Comparison of ENCODE assay signal across 8 cellular contexts in the genomic region with DNA sequence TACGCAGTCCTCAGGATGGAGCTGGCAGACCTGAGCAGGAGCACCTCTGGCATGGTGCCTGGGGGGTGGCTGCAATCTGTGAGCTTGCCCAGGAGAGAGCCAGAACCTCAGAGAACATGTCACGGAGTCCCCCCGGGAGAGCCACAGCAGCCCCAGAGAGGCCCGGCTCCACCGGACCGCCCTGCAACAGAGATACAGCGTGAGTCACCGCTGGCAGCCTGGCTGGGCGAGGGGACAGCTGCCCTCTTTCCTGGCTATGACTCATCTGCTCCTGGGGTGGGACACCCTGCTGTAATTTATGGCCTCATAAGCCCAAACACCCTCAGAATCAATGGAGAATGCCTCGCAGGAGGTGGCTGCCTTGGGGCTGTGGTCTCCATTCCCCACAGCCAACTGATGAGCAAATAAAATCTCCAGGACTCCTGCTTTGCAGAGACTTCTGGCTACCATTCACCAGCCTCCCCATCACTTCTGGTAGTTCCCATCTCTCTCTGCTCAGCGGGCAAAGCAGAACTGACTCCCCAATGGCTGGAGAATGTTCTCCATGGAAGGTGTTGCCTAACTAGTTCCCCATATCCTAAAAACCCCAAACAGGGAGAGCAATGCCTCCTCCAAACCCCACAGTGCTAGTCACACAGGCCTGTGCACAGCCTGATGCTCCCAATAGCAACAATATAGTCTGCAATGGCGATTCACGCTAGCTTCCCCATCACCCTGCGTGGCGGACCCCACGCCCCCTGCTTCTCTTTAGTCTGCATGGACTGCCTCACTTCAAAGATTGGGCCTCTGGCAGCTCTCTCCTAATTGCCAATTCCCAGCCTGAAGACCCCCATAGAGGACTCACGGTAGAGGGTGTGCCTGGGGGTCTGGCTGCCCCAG. TPM values are rescaled to one million over a fixed set of nuclear protein-coding genes. Genes with fewer than 3 reads are reported as not detected.
DNase-seq lines count a peak whose midpoint lies in the region; ATAC-seq and TF ChIP-seq lines count a peak whose summit lies in the region.

No MANE protein-coding gene starts in this region.

- ATAC-seq in HG02885 (IDR thresholded peaks at IDR 0.05; ENCODE audit: poor library complexity, unreplicated experiment) (no peak), HG03175 (IDR thresholded peaks at IDR 0.05; ENCODE audit: unreplicated experiment) (no peak)

- H3K4me1 ChIP-seq in esophagus squamous epithelium: peaks cover 39 to 89% (median 58%) of the 10 kb centered on the region in 3 donors
- no peaks in the 10 kb centered on the region for H3K4me1 ChIP-seq in effector memory CD4-positive, alpha-beta T cell (ENCODE audit: control insufficient read depth, insufficient read depth, low read length, poor library complexity, severe bottlenecking)

- no peak for TF ChIP-seq CTCF in esophagus squamous epithelium (IDR thresholded peaks at IDR 0.05)

- peak; percentile 35 for DNase-seq in DMS53 treated with DMSO at 0.1 percent for 48 hours (lab: John Stamatoyannopoulos, UW; ENCODE audit: unreplicated experiment)
- peak; percentile 28 for DNase-seq in OCI-M1 (lab: John Stamatoyannopoulos, UW)
- no peak for DNase-seq in esophagus squamous epithelium (lab: John Stamatoyannopoulos, UW)
- DNase-seq in nucleus accumbens (lab: John Stamatoyannopoulos, UW): peak in 29 of 56 donors; percentile 20 to 91 (median 48)
- DNase-seq in effector memory CD4-positive, alpha-beta T cell: no peak
- DNase-seq in NCI-H2029 (lab: John Stamatoyannopoulos, UW): no peak

- intact Hi-C loops in esophagus squamous epithelium (cut with DNase I): no loop called here

- no peaks in the 10 kb centered on the region for H3K36me3 ChIP-seq in esophagus squamous epithelium
- no peaks in the 10 kb centered on the region for H3K36me3 ChIP-seq in effector memory CD4-positive, alpha-beta T cell (ENCODE audit: control insufficient read depth, insufficient read depth, low read length)

- H3K9me3 ChIP-seq in esophagus squamous epithelium: no peaks in the 10 kb centered on the region
- H3K9me3 ChIP-seq in effector memory CD4-positive, alpha-beta T cell (ENCODE audit: control insufficient read depth, low read length): no peaks in the 10 kb centered on the region

- no peak for TF ChIP-seq POLR2A in esophagus squamous epithelium (IDR thresholded peaks at IDR 0.05)

- H3K27me3 ChIP-seq in esophagus squamous epithelium: no peaks in the 10 kb centered on the region
- H3K27me3 ChIP-seq in effector memory CD4-positive, alpha-beta T cell (replicated peaks; ENCODE audit: control insufficient read depth, insufficient read depth, low read length, poor library complexity, severe bottlenecking): peaks cover 3% of the 10 kb centered on the region

- H3K4me3 ChIP-seq in esophagus squamous epithelium: no peak overlapping the region
- no peak overlapping the region for H3K4me3 ChIP-seq in effector memory CD4-positive, alpha-beta T cell (ENCODE audit: insufficient read depth, low read depth, low read length, poor library complexity, severe bottlenecking)

- WGBS in esophagus squamous epithelium, 2 donors: 33 to 62% methylated on average over 10 to 12 of the region's 17 CpGs

- H3K27ac ChIP-seq in esophagus squamous epithelium: peak overlapping the region in 3 of 4 donors; percentile 28 to 54 (median 38)
- H3K27ac ChIP-seq in effector memory CD4-positive, alpha-beta T cell (ENCODE audit: insufficient read depth, low read length, poor library complexity, severe bottlenecking): no peak overlapping the region

RNA-seq across cellular contexts. Expression of a gene that starts 21.6 kb away (rescaled TPM):
- total RNA-seq in esophagus squamous epithelium: under 1 TPM in 2 of 4 donors, not detected in 2; 0.09 to 0.31 TPM

RNA-seq across cellular contexts. Expression of a gene that starts 51.6 kb away (rescaled TPM):
- 10 to 100 TPM in 3 of 4 donors, 1 to 10 TPM in 1; 7.9 to 24.0 (median 15.7) TPM for total RNA-seq in esophagus squamous epithelium

Comparison
In these comparisons a context has a peak if more than half of its experiments do, and no peak if none do; other contexts are left out.
1. DNase-seq: peak in DMS53 treated with DMSO at 0.1 percent for 48 hours (single experiment), OCI-M1 (single experiment) and nucleus accumbens (29 of 56); none in esophagus squamous epithelium (single experiment), effector memory CD4-positive, alpha-beta T cell (0 of 3) and NCI-H2029 (single experiment).